Comparison of ENCODE assay signal across 17 cellular contexts in the genomic region with DNA sequence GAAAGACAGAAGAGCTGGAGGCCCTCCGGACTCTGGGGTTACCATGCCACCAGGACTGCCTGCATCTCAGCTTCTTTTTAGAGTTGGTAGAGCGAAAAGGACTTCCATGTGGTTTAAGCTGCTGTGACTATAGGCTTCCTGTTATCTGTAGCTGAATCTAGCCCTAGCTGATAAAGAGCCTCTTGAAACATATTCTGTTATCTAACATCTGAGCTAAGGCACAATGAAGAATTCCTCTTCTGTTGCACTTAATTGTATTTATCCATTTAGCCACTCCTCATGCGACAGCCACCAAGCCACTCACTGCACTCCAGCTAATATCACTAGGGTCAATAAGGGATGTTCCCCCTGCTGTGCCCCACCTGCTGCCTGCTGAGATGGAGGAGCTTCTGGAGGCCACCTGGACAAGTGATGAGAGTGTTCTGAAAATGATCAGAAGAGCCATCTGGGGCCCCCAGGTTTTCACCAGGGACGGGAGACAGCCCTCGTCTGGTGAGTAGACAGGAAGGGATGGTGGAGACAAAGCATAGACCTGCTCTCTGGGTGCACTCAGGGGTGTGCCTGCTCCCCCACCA.
A peak's percentile ranks its signal among the peaks of the same experiment; 100 is the strongest.
DNase-seq lines count a peak whose midpoint lies in the region; ATAC-seq and TF ChIP-seq lines count a peak whose summit lies in the region.
"Had no signal": no experiment of that assay in that cellular context is flagged by ENCODE, and none has a peak within 500 bp of the region (broad histone marks: within the 10 kb centered on the region; RNA-seq: fewer than 3 reads in every experiment).

No MANE protein-coding gene starts in this region.

- CTCF ChIA-PET in HEK293 (lab: Yijun Ruan, JAX) = no interaction called here

- no peak for TF ChIP-seq POLR2A in spleen (IDR thresholded peaks at IDR 0.05)

- H3K27ac ChIP-seq in HEK293 (ENCODE audit: extremely low read depth, low read depth, low read length) (no peak overlapping the region), spleen (no peak overlapping the region), right cardiac atrium (ENCODE audit: low read length) (no peak overlapping the region)
- H3K27ac ChIP-seq: ascending aorta, foreskin keratinocyte, pancreas had no signal

- 76 to 85% (median 84%) methylated on average over 5 of the region's 5 CpGs for WGBS in spleen, 5 donors
- WGBS in right cardiac atrium = 84% methylated on average over 5 of the region's 5 CpGs

- DNase-seq in NCI-H2081 treated with DMSO at 0.1 percent for 48 hours (lab: John Stamatoyannopoulos, UW) = peak; percentile 79
- DNase-seq in NCI-H748 (lab: John Stamatoyannopoulos, UW; ENCODE audit: unreplicated experiment) = peak; percentile 82
- DNase-seq in retina = peak; percentile 57
- DNase-seq in spleen = no peak
- DNase-seq in right cardiac atrium = no peak
- DNase-seq in EL = no peak
- DNase-seq: activated CD4-positive, alpha-beta T cell treated with anti-CD3 and anti-CD28 coated beads for 4 hours; activated naive CD4-positive, alpha-beta T cell treated with anti-CD3 and anti-CD28 coated beads for 36 hours; BE2C; foreskin keratinocyte; NCI-H2029 treated with DMSO at 0.1 percent for 48 hours; pancreas; SK-N-SH had no signal

- POLR2A ChIA-PET in HEK293 (lab: Yijun Ruan, JAX) = no interaction called here

- H3K4me1 ChIP-seq in HEK293 (ENCODE audit: control insufficient read depth, insufficient read depth, low read length) (no peaks in the 10 kb centered on the region), spleen (peaks cover 0 to 19% (median 5%) of the 10 kb centered on the region in 6 donors), right cardiac atrium (ENCODE audit: control insufficient read depth, insufficient read depth, low read length) (no peaks in the 10 kb centered on the region)
- H3K4me1 ChIP-seq: ascending aorta, foreskin keratinocyte, pancreas had no signal

- ATAC-seq in right cardiac atrium = no peak
- ATAC-seq: foreskin keratinocyte, left colon, Panc1, pancreas had no signal

- intact Hi-C loops in spleen (cut with DNase I; ENCODE audit: low total_unique reads) = no loop called here
- intact Hi-C loops in right cardiac atrium (cut with DNase I) = no loop called here

- TF ChIP-seq CTCF in HEK293 (tag by site-specific recombination; IDR thresholded peaks at IDR 0.05) (no peak), spleen (IDR thresholded peaks at IDR 0.05 in 8 of 11, conservative IDR thresholded peaks at IDR 0.05 in 3 of 11) (no peak)

- H3K4me3 ChIP-seq in HEK293 (ENCODE audit: low read depth, low read length) (no peak overlapping the region), spleen (no peak overlapping the region), right cardiac atrium (ENCODE audit: low read length) (no peak overlapping the region)
- H3K4me3 ChIP-seq: ascending aorta, pancreas had no signal

- no peaks in the 10 kb centered on the region for H3K27me3 ChIP-seq in spleen (replicated peaks in 1 of 7)
- no peaks in the 10 kb centered on the region for H3K27me3 ChIP-seq in right cardiac atrium (ENCODE audit: control insufficient read depth, insufficient read depth)
- H3K27me3 ChIP-seq: ascending aorta, BE2C, foreskin keratinocyte, pancreas had no signal

- H3K9me3 ChIP-seq in HEK293 (ENCODE audit: control insufficient read depth, insufficient read depth, low read depth, low read length) = no peaks in the 10 kb centered on the region
- no peaks in the 10 kb centered on the region for H3K9me3 ChIP-seq in spleen
- H3K9me3 ChIP-seq in right cardiac atrium (ENCODE audit: control insufficient read depth, low read length) = no peaks in the 10 kb centered on the region
- H3K9me3 ChIP-seq: ascending aorta, BE2C, pancreas, SK-N-SH had no signal

- H3K36me3 ChIP-seq in HEK293 (ENCODE audit: control insufficient read depth in 2 of 2, insufficient read depth in 1 of 2, low read length in 2 of 2) (no peaks in the 10 kb centered on the region), spleen (peaks cover 0 to 15% (median 0%) of the 10 kb centered on the region in 6 donors)
- H3K36me3 ChIP-seq: BE2C, pancreas had no signal

TF ChIP-seq in HEK293, 187 proteins besides CTCF, POLR2A, EP300 and RAD21:
- TF ChIP-seq ZNF555 (tag by site-specific recombination; conservative IDR thresholded peaks at IDR 0.05) = no peak
- TF ChIP-seq ZIC2 (tag by site-specific recombination; IDR thresholded peaks at IDR 0.05) = peak; percentile 7; the same call in 1 of the 2 replicates

Comparison
In these comparisons a context has a peak if more than half of its experiments do, and no peak if none do; other contexts are left out.
1. DNase-seq: peak in NCI-H2081 treated with DMSO at 0.1 percent for 48 hours (single experiment), NCI-H748 (single experiment) and retina (single experiment); none in spleen (single experiment), right cardiac atrium (0 of 3) and EL (single experiment).